In genomic region chr1:210381934-210382333, GRCh38 we compare ENCODE assay signal across 34 cellular contexts.
"Had no signal": no experiment of that assay in that cellular context is flagged by ENCODE, and none has a peak within 500 bp of the region (broad histone marks: within the 10 kb centered on the region; RNA-seq: fewer than 3 reads in every experiment).

No MANE protein-coding gene starts in this region.

- H3K4me1 ChIP-seq: body of pancreas had no signal

- H3K4me3 ChIP-seq: body of pancreas, coronary artery, dorsolateral prefrontal cortex had no signal

- ATAC-seq: activated CD4-positive, CD25-positive, alpha-beta regulatory T cell treated with anti-CD3 and anti-CD28 coated beads, Interleukin-2, amount 50 U/mL, for 24 hours; activated CD8-positive, alpha-beta memory T cell treated with anti-CD3 and anti-CD28 coated beads, Interleukin-2, amount 10 ng/mL, durations not matched to agents 7 days and 5 days; activated CD8-positive, alpha-beta T cell treated with anti-CD3 and anti-CD28 coated beads for 36 hours; activated naive CD4-positive, alpha-beta T cell treated with anti-CD3 and anti-CD28 coated beads, Interleukin-2, amount 50 U/mL, for 72 hours; activated T-cell treated with anti-CD3 and anti-CD28 coated beads, Interleukin-2, amount 50 U/mL, for 72 hours; body of pancreas; esophagus mucosa; T-helper 17 cell had no signal

- H3K27ac Mint-ChIP-seq: activated B cell treated with CpG ODN at 0.5 μM for 24 hours; activated CD8-positive, alpha-beta memory T cell treated with anti-CD3 and anti-CD28 coated beads, Interleukin-2, amount 10 ng/mL, durations not matched to agents 7 days and 5 days; activated CD8-positive, alpha-beta T cell treated with anti-CD3 and anti-CD28 coated beads for 36 hours; activated naive CD4-positive, alpha-beta T cell treated with anti-CD3 and anti-CD28 coated beads, Interleukin-2, amount 10 ng/mL, durations not matched to agents 7 days and 5 days; activated naive CD4-positive, alpha-beta T cell treated with anti-CD3 and anti-CD28 coated beads, Interleukin-2, amount 50 U/mL, for 72 hours; activated naive CD8-positive, alpha-beta T cell treated with anti-CD3 and anti-CD28 coated beads, Interleukin-2, amount 10 ng/mL, durations not matched to agents 7 days and 5 days; activated T-cell treated with anti-CD3 and anti-CD28 coated beads, Interleukin-2, amount 50 U/mL, for 24 hours; activated T-cell treated with anti-CD3 and anti-CD28 coated beads, Interleukin-2, amount 50 U/mL, for 72 hours; dendritic cell treated with granulocyte-macrophage colony-stimulating factor and Interleukin-4, amounts not matched to agents 40 ng/mL and 50 ng/mL, for 4 days; endodermal cell; T-helper 17 cell; T-helper 2 cell treated with Interferon-gamma antibody and Interleukin-4, amounts not matched to agents 5 μg/mL and 100 μg/mL, for 36 hours had no signal

- H3K36me3 ChIP-seq: WERI-Rb-1 had no signal

- H3K9me3 Mint-ChIP-seq: activated B cell treated with CpG ODN at 0.5 μM for 24 hours; activated CD8-positive, alpha-beta T cell treated with anti-CD3 and anti-CD28 coated beads for 36 hours; activated naive CD4-positive, alpha-beta T cell treated with anti-CD3 and anti-CD28 coated beads, Interleukin-2, amount 10 ng/mL, durations not matched to agents 7 days and 5 days; activated naive CD4-positive, alpha-beta T cell treated with anti-CD3 and anti-CD28 coated beads, Interleukin-2, amount 50 U/mL, for 72 hours; activated naive CD8-positive, alpha-beta T cell treated with anti-CD3 and anti-CD28 coated beads, Interleukin-2, amount 10 ng/mL, durations not matched to agents 7 days and 5 days; activated T-cell treated with anti-CD3 and anti-CD28 coated beads, Interleukin-2, amount 50 U/mL, for 24 hours; activated T-cell treated with anti-CD3 and anti-CD28 coated beads, Interleukin-2, amount 50 U/mL, for 72 hours; dendritic cell treated with granulocyte-macrophage colony-stimulating factor and Interleukin-4, amounts not matched to agents 40 ng/mL and 50 ng/mL, for 4 days; endodermal cell; T-helper 2 cell treated with Interferon-gamma antibody and Interleukin-4, amounts not matched to agents 5 μg/mL and 100 μg/mL, for 36 hours had no signal

- H3K9me3 ChIP-seq: body of pancreas had no signal

- FAIRE-seq: frontal cortex had no signal

- H3K27me3 Mint-ChIP-seq: activated B cell treated with CpG ODN at 0.5 μM for 24 hours; activated CD8-positive, alpha-beta T cell treated with anti-CD3 and anti-CD28 coated beads for 36 hours; activated naive CD4-positive, alpha-beta T cell treated with anti-CD3 and anti-CD28 coated beads, Interleukin-2, amount 10 ng/mL, durations not matched to agents 7 days and 5 days; activated naive CD8-positive, alpha-beta T cell treated with anti-CD3 and anti-CD28 coated beads, Interleukin-2, amount 10 ng/mL, durations not matched to agents 7 days and 5 days; dendritic cell treated with granulocyte-macrophage colony-stimulating factor and Interleukin-4, amounts not matched to agents 40 ng/mL and 50 ng/mL, for 4 days; T-helper 17 cell had no signal

- H3K27me3 ChIP-seq: body of pancreas, dorsolateral prefrontal cortex had no signal

- DNase-seq: activated B cell treated with CpG ODN at 0.5 μM for 24 hours; activated CD4-positive, alpha-beta T cell treated with anti-CD3 and anti-CD28 coated beads for 48 hours; activated CD4-positive, alpha-beta T cell treated with anti-CD3 and anti-CD28 coated beads, Interleukin-2, amount 50 U/mL, for 1 hour; activated CD4-positive, alpha-beta T cell treated with anti-CD3 and anti-CD28 coated beads, Interleukin-2, amount 50 U/mL, for 48 hours; activated CD8-positive, alpha-beta memory T cell treated with anti-CD3 and anti-CD28 coated beads, Interleukin-2, amount 10 ng/mL, durations not matched to agents 7 days and 5 days; activated CD8-positive, alpha-beta memory T cell treated with anti-CD3 and anti-CD28 coated beads, Interleukin-2, amount 50 U/mL, for 48 hours; activated CD8-positive, alpha-beta T cell treated with anti-CD3 and anti-CD28 coated beads for 36 hours; activated gamma-delta T cell; activated naive CD4-positive, alpha-beta T cell; activated naive CD4-positive, alpha-beta T cell treated with anti-CD3 and anti-CD28 coated beads, Interleukin-2, amount 10 ng/mL, durations not matched to agents 7 days and 5 days; activated naive CD8-positive, alpha-beta T cell treated with anti-CD3 and anti-CD28 coated beads, Interleukin-2, amount 10 ng/mL, durations not matched to agents 7 days and 5 days; activated T-cell treated with anti-CD3 and anti-CD28 coated beads for 4 hours; activated T-cell treated with anti-CD3 and anti-CD28 coated beads, Interleukin-2, amount 50 U/mL, for 24 hours; activated T-cell treated with anti-CD3 and anti-CD28 coated beads, Interleukin-2, amount 50 U/mL, for 72 hours; amniotic stem cell; anterior cingulate cortex; body of pancreas; central memory CD4-positive, alpha-beta T cell; dorsolateral prefrontal cortex; effector memory CD4-positive, alpha-beta T cell; endodermal cell; foreskin fibroblast; head of caudate nucleus; T-helper 1 cell; T-helper 17 cell; T1000; WERI-Rb-1 had no signal

- H3K4me3 Mint-ChIP-seq: activated B cell treated with CpG ODN at 0.5 μM for 24 hours; activated CD8-positive, alpha-beta memory T cell treated with anti-CD3 and anti-CD28 coated beads, Interleukin-2, amount 10 ng/mL, durations not matched to agents 7 days and 5 days; activated CD8-positive, alpha-beta T cell treated with anti-CD3 and anti-CD28 coated beads for 36 hours; activated naive CD4-positive, alpha-beta T cell treated with anti-CD3 and anti-CD28 coated beads, Interleukin-2, amount 10 ng/mL, durations not matched to agents 7 days and 5 days; activated naive CD8-positive, alpha-beta T cell treated with anti-CD3 and anti-CD28 coated beads, Interleukin-2, amount 10 ng/mL, durations not matched to agents 7 days and 5 days; activated T-cell treated with anti-CD3 and anti-CD28 coated beads, Interleukin-2, amount 50 U/mL, for 24 hours; activated T-cell treated with anti-CD3 and anti-CD28 coated beads, Interleukin-2, amount 50 U/mL, for 72 hours; dendritic cell treated with granulocyte-macrophage colony-stimulating factor and Interleukin-4, amounts not matched to agents 40 ng/mL and 50 ng/mL, for 4 days; endodermal cell; T-helper 17 cell; T-helper 2 cell treated with Interferon-gamma antibody and Interleukin-4, amounts not matched to agents 5 μg/mL and 100 μg/mL, for 36 hours had no signal

- H3K4me1 Mint-ChIP-seq: activated B cell treated with CpG ODN at 0.5 μM for 24 hours; activated CD8-positive, alpha-beta memory T cell treated with anti-CD3 and anti-CD28 coated beads, Interleukin-2, amount 10 ng/mL, durations not matched to agents 7 days and 5 days; activated naive CD4-positive, alpha-beta T cell treated with anti-CD3 and anti-CD28 coated beads, Interleukin-2, amount 10 ng/mL, durations not matched to agents 7 days and 5 days; activated naive CD8-positive, alpha-beta T cell treated with anti-CD3 and anti-CD28 coated beads, Interleukin-2, amount 10 ng/mL, durations not matched to agents 7 days and 5 days had no signal

- H3K36me3 Mint-ChIP-seq: activated CD8-positive, alpha-beta memory T cell treated with anti-CD3 and anti-CD28 coated beads, Interleukin-2, amount 10 ng/mL, durations not matched to agents 7 days and 5 days; activated naive CD4-positive, alpha-beta T cell treated with anti-CD3 and anti-CD28 coated beads, Interleukin-2, amount 10 ng/mL, durations not matched to agents 7 days and 5 days; activated naive CD8-positive, alpha-beta T cell treated with anti-CD3 and anti-CD28 coated beads, Interleukin-2, amount 10 ng/mL, durations not matched to agents 7 days and 5 days had no signal

- H3K27ac ChIP-seq: body of pancreas, coronary artery, dorsolateral prefrontal cortex, WERI-Rb-1 had no signal
